ENCODE assay signal across 1 cellular context in genomic region chr10:70753026-70753663, GRCh38.
TF ChIP-seq lines count a peak whose summit lies in the region.

No MANE protein-coding gene starts in this region.

TF ChIP-seq in GM12878, 131 proteins besides CTCF, POLR2A, EP300 and RAD21:
- TF ChIP-seq ZNF687 (IDR thresholded peaks at IDR 0.05) = no peak
- peak; percentile 31; the same call in 1 of the 2 replicates for TF ChIP-seq SPI1 (IDR thresholded peaks at IDR 0.05; ENCODE audit: borderline replicate concordance, insufficient read depth, low read depth, low read length)
TF ChIP-seq in GM12878: peak in this region for 1.
